In the genomic region with DNA sequence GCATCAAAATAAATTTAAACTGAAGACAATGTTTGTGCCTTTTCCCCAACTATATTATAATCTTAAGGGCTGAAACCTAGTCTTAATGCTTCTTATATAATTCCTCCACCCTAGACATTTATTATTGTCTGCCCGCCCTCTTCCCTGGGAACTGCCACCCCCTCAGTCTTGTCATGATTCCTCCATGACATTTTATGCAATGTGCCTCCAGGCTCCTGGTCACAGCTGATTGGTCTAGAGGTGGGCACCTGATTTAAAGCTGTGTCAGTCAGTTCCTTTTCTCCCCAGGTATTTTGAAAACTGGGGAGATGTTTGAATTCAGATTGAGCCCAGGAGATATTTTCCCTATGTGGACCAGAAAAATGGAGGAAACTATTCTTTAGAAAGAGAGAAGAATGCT, we compare ENCODE assay signal across 36 cellular contexts.
"Had no signal": no experiment of that assay in that cellular context is flagged by ENCODE, and none has a peak within 500 bp of the region (broad histone marks: within the 10 kb centered on the region; RNA-seq: fewer than 3 reads in every experiment).

No MANE protein-coding gene starts in this region.

- ATAC-seq: activated CD8-positive, alpha-beta memory T cell treated with anti-CD3 and anti-CD28 coated beads, Interleukin-2, amount 10 ng/mL, durations not matched to agents 7 days and 5 days; activated CD8-positive, alpha-beta T cell treated with anti-CD3 and anti-CD28 coated beads, Interleukin-2, amount 10 ng/mL, durations not matched to agents 7 days and 5 days; activated naive CD4-positive, alpha-beta T cell treated with anti-CD3 and anti-CD28 coated beads, Interleukin-2, amount 50 U/mL, for 72 hours; activated T-cell treated with anti-CD3 and anti-CD28 coated beads, Interleukin-2, amount 50 U/mL, for 4 hours; activated T-cell treated with anti-CD3 and anti-CD28 coated beads, Interleukin-2, amount 50 U/mL, for 72 hours; activated T-helper 17 cell treated with anti-CD3 and anti-CD28 coated beads, Interleukin-2, amount 50 U/mL, for 72 hours; body of pancreas had no signal

- H3K36me3 ChIP-seq: adrenal gland, brain microvascular endothelial cell, breast epithelium had no signal

- H3K27me3 ChIP-seq: adrenal gland, body of pancreas, brain microvascular endothelial cell, breast epithelium had no signal

- DNase-seq: activated B cell treated with CpG ODN at 0.5 μM for 24 hours; activated CD4-positive, alpha-beta memory T cell treated with anti-CD3 and anti-CD28 coated beads, Interleukin-2, amount 10 ng/mL, durations not matched to agents 7 days and 5 days; activated CD4-positive, alpha-beta T cell treated with anti-CD3 and anti-CD28 coated beads for 48 hours; activated CD4-positive, alpha-beta T cell treated with anti-CD3 and anti-CD28 coated beads, Interleukin-2, amount 10 ng/mL, durations not matched to agents 7 days and 5 days; activated CD4-positive, alpha-beta T cell treated with anti-CD3 and anti-CD28 coated beads, Interleukin-2, amount 50 U/mL, for 48 hours; activated CD4-positive, CD25-positive, alpha-beta regulatory T cell treated with anti-CD3 and anti-CD28 coated beads, Interleukin-2, amount 50 U/mL, for 72 hours; activated CD8-positive, alpha-beta memory T cell treated with anti-CD3 and anti-CD28 coated beads for 24 hours; activated CD8-positive, alpha-beta memory T cell treated with anti-CD3 and anti-CD28 coated beads, Interleukin-2, amount 10 ng/mL, durations not matched to agents 7 days and 5 days; activated CD8-positive, alpha-beta memory T cell treated with anti-CD3 and anti-CD28 coated beads, Interleukin-2, amount 50 U/mL, for 48 hours; activated CD8-positive, alpha-beta T cell treated with anti-CD3 and anti-CD28 coated beads, Interleukin-2, amount 10 ng/mL, durations not matched to agents 7 days and 5 days; activated effector memory CD4-positive, alpha-beta T cell treated with anti-CD3 and anti-CD28 coated beads, Interleukin-2, amount 50 U/mL, for 16 hours; activated gamma-delta T cell treated with Interleukin-2 at 50 U/mL for 16 hours; activated naive CD4-positive, alpha-beta T cell; activated naive CD4-positive, alpha-beta T cell treated with anti-CD3 and anti-CD28 coated beads for 36 hours; activated naive CD4-positive, alpha-beta T cell treated with anti-CD3 and anti-CD28 coated beads, Interleukin-2, amount 50 U/mL, for 16 hours; activated naive CD8-positive, alpha-beta T cell treated with anti-CD3 and anti-CD28 coated beads for 36 hours; activated T-cell treated with anti-CD3 and anti-CD28 coated beads, Interleukin-2, amount 50 U/mL, for 1 hour; activated T-cell treated with anti-CD3 and anti-CD28 coated beads, Interleukin-2, amount 50 U/mL, for 4 hours; activated T-cell treated with anti-CD3 and anti-CD28 coated beads, Interleukin-2, amount 50 U/mL, for 72 hours; adrenal gland; amniotic stem cell; aorta; body of pancreas; brain microvascular endothelial cell; cerebellar nuclear complex; T-helper 1 cell; T-helper 2 cell; T-helper 9 cell had no signal

- H3K4me1 ChIP-seq: adrenal gland, body of pancreas, breast epithelium had no signal

- H3K4me3 Mint-ChIP-seq: activated B cell treated with CpG ODN at 0.5 μM for 24 hours; activated CD4-positive, alpha-beta memory T cell treated with anti-CD3 and anti-CD28 coated beads, Interleukin-2, amount 10 ng/mL, durations not matched to agents 7 days and 5 days; activated CD4-positive, alpha-beta T cell treated with anti-CD3 and anti-CD28 coated beads, Interleukin-2, amount 10 ng/mL, durations not matched to agents 7 days and 5 days; activated CD8-positive, alpha-beta memory T cell treated with anti-CD3 and anti-CD28 coated beads, Interleukin-2, amount 10 ng/mL, durations not matched to agents 7 days and 5 days; activated CD8-positive, alpha-beta T cell treated with anti-CD3 and anti-CD28 coated beads, Interleukin-2, amount 10 ng/mL, durations not matched to agents 7 days and 5 days; activated naive CD4-positive, alpha-beta T cell treated with anti-CD3 and anti-CD28 coated beads for 36 hours; activated naive CD8-positive, alpha-beta T cell treated with anti-CD3 and anti-CD28 coated beads for 36 hours; activated T-cell treated with anti-CD3 and anti-CD28 coated beads, Interleukin-2, amount 50 U/mL, for 4 hours; activated T-cell treated with anti-CD3 and anti-CD28 coated beads, Interleukin-2, amount 50 U/mL, for 72 hours; activated T-helper 1 cell treated with anti-CD3 and anti-CD28 coated beads, Interleukin-12 subunit alpha, Interleukin-12 subunit beta, Interleukin-2, Interleukin-4 antibody, amounts not matched to agents 30 ng/mL and 10 ng/mL and 1 ng/mL, durations not matched to agents 14 hours and 24 hours and 36 hours; activated T-helper 17 cell treated with anti-CD3 and anti-CD28 coated beads, Interleukin-2, amount 50 U/mL, for 72 hours; central memory CD8-positive, alpha-beta T cell; T-helper 1 cell treated with Interleukin-12 subunit alpha and Interleukin-12 subunit beta and Interleukin-4 antibody, amounts not matched to agents 30 μg/mL and 1 μg/mL, for 36 hours; T-helper 2 cell treated with Interferon-gamma antibody and Interleukin-4, amounts not matched to agents 5 μg/mL and 100 μg/mL, for 36 hours had no signal

- H3K4me1 Mint-ChIP-seq: activated CD4-positive, alpha-beta memory T cell treated with anti-CD3 and anti-CD28 coated beads, Interleukin-2, amount 10 ng/mL, durations not matched to agents 7 days and 5 days; activated CD4-positive, alpha-beta T cell treated with anti-CD3 and anti-CD28 coated beads, Interleukin-2, amount 10 ng/mL, durations not matched to agents 7 days and 5 days; activated CD8-positive, alpha-beta memory T cell treated with anti-CD3 and anti-CD28 coated beads, Interleukin-2, amount 10 ng/mL, durations not matched to agents 7 days and 5 days; activated naive CD8-positive, alpha-beta T cell treated with anti-CD3 and anti-CD28 coated beads for 36 hours; activated T-helper 17 cell treated with anti-CD3 and anti-CD28 coated beads, Interleukin-2, amount 50 U/mL, for 72 hours; central memory CD8-positive, alpha-beta T cell had no signal

- H3K9me3 ChIP-seq: adrenal gland, body of pancreas had no signal

- H3K27ac Mint-ChIP-seq: activated B cell treated with CpG ODN at 0.5 μM for 24 hours; activated CD4-positive, alpha-beta memory T cell treated with anti-CD3 and anti-CD28 coated beads, Interleukin-2, amount 10 ng/mL, durations not matched to agents 7 days and 5 days; activated CD4-positive, alpha-beta T cell treated with anti-CD3 and anti-CD28 coated beads, Interleukin-2, amount 10 ng/mL, durations not matched to agents 7 days and 5 days; activated CD8-positive, alpha-beta memory T cell treated with anti-CD3 and anti-CD28 coated beads, Interleukin-2, amount 10 ng/mL, durations not matched to agents 7 days and 5 days; activated CD8-positive, alpha-beta T cell treated with anti-CD3 and anti-CD28 coated beads, Interleukin-2, amount 10 ng/mL, durations not matched to agents 7 days and 5 days; activated naive CD4-positive, alpha-beta T cell treated with anti-CD3 and anti-CD28 coated beads for 36 hours; activated naive CD4-positive, alpha-beta T cell treated with anti-CD3 and anti-CD28 coated beads, Interleukin-2, amount 50 U/mL, for 72 hours; activated naive CD8-positive, alpha-beta T cell treated with anti-CD3 and anti-CD28 coated beads for 36 hours; activated T-cell treated with anti-CD3 and anti-CD28 coated beads, Interleukin-2, amount 50 U/mL, for 72 hours; activated T-helper 1 cell treated with anti-CD3 and anti-CD28 coated beads, Interleukin-12 subunit alpha, Interleukin-12 subunit beta, Interleukin-2, Interleukin-4 antibody, amounts not matched to agents 30 ng/mL and 10 ng/mL and 1 ng/mL, durations not matched to agents 14 hours and 24 hours and 36 hours; activated T-helper 17 cell treated with anti-CD3 and anti-CD28 coated beads, Interleukin-2, amount 50 U/mL, for 72 hours; T-helper 1 cell treated with Interleukin-12 subunit alpha and Interleukin-12 subunit beta and Interleukin-4 antibody, amounts not matched to agents 30 μg/mL and 1 μg/mL, for 36 hours; T-helper 2 cell treated with Interferon-gamma antibody and Interleukin-4, amounts not matched to agents 5 μg/mL and 100 μg/mL, for 36 hours had no signal

- H3K27ac ChIP-seq: adrenal gland, body of pancreas, brain microvascular endothelial cell, breast epithelium, VCaP had no signal

- H3K4me3 ChIP-seq: adrenal gland, body of pancreas, breast epithelium had no signal
